26 cellular contexts compared by ENCODE assay signal in genomic region chr9:108861464-108861863, GRCh38. TPM values are rescaled to one million over a fixed set of nuclear protein-coding genes. Genes with fewer than 3 reads are reported as not detected.
"Had no signal": no experiment of that assay in that cellular context is flagged by ENCODE, and none has a peak within 500 bp of the region (broad histone marks: within the 10 kb centered on the region; RNA-seq: fewer than 3 reads in every experiment).

No MANE protein-coding gene starts in this region.

- H3K4me1 Mint-ChIP-seq: activated naive CD4-positive, alpha-beta T cell treated with anti-CD3 and anti-CD28 coated beads, Interleukin-2, amount 50 U/mL, for 24 hours; IgD-negative memory B cell; WTC11 had no signal

- ATAC-seq: activated CD8-positive, alpha-beta memory T cell treated with anti-CD3 and anti-CD28 coated beads, Interleukin-2, amount 10 ng/mL, durations not matched to agents 7 days and 5 days; PC-3; T-helper 17 cell; WTC11 had no signal

- H3K27ac Mint-ChIP-seq: activated CD8-positive, alpha-beta memory T cell treated with anti-CD3 and anti-CD28 coated beads, Interleukin-2, amount 10 ng/mL, durations not matched to agents 7 days and 5 days; activated naive CD4-positive, alpha-beta T cell treated with anti-CD3 and anti-CD28 coated beads, Interleukin-2, amount 50 U/mL, for 24 hours; activated T-cell treated with anti-CD3 and anti-CD28 coated beads, Interleukin-2, amount 50 U/mL, for 24 hours; activated T-helper 1 cell treated with anti-CD3 and anti-CD28 coated beads, Interleukin-12 subunit alpha, Interleukin-12 subunit beta, Interleukin-2, Interleukin-4 antibody, amounts not matched to agents 30 ng/mL and 10 ng/mL and 1 ng/mL, durations not matched to agents 14 hours and 24 hours and 36 hours; IgD-negative memory B cell; T-helper 17 cell; WTC11 had no signal

- DNase-seq: activated CD4-positive, alpha-beta T cell treated with anti-CD3 and anti-CD28 coated beads for 48 hours; activated CD4-positive, alpha-beta T cell treated with anti-CD3 and anti-CD28 coated beads, Interleukin-2, amount 50 U/mL, for 48 hours; activated CD4-positive, CD25-positive, alpha-beta regulatory T cell treated with anti-CD3 and anti-CD28 coated beads, Interleukin-2, amount 50 U/mL, for 72 hours; activated CD8-positive, alpha-beta memory T cell treated with anti-CD3 and anti-CD28 coated beads, Interleukin-2, amount 10 ng/mL, durations not matched to agents 7 days and 5 days; activated effector memory CD4-positive, alpha-beta T cell treated with Interleukin-2 at 50 U/mL for 16 hours; activated naive CD4-positive, alpha-beta T cell; activated T-cell treated with anti-CD3 and anti-CD28 coated beads, Interleukin-2, amount 50 U/mL, for 24 hours; aorta; caudate nucleus; KG1; NCI-H1048; NCI-H1694; NCI-H446 treated with DMSO at 0.1 percent for 48 hours; NCI-H524 treated with DMSO at 0.1 percent for 48 hours; NCI-H82; PC-3; SIG-M5; T-helper 17 cell; T-helper 9 cell had no signal

- H3K27me3 Mint-ChIP-seq: activated CD8-positive, alpha-beta memory T cell treated with anti-CD3 and anti-CD28 coated beads, Interleukin-2, amount 10 ng/mL, durations not matched to agents 7 days and 5 days; activated naive CD4-positive, alpha-beta T cell treated with anti-CD3 and anti-CD28 coated beads, Interleukin-2, amount 50 U/mL, for 24 hours; activated T-cell treated with anti-CD3 and anti-CD28 coated beads, Interleukin-2, amount 50 U/mL, for 24 hours; IgD-negative memory B cell; T-helper 17 cell had no signal

- H3K36me3 Mint-ChIP-seq: activated CD8-positive, alpha-beta memory T cell treated with anti-CD3 and anti-CD28 coated beads, Interleukin-2, amount 10 ng/mL, durations not matched to agents 7 days and 5 days; activated naive CD4-positive, alpha-beta T cell treated with anti-CD3 and anti-CD28 coated beads, Interleukin-2, amount 50 U/mL, for 24 hours; IgD-negative memory B cell; WTC11 had no signal

- H3K9me3 Mint-ChIP-seq: activated naive CD4-positive, alpha-beta T cell treated with anti-CD3 and anti-CD28 coated beads, Interleukin-2, amount 50 U/mL, for 24 hours; activated T-cell treated with anti-CD3 and anti-CD28 coated beads, Interleukin-2, amount 50 U/mL, for 24 hours; activated T-helper 1 cell treated with anti-CD3 and anti-CD28 coated beads, Interleukin-12 subunit alpha, Interleukin-12 subunit beta, Interleukin-2, Interleukin-4 antibody, amounts not matched to agents 30 ng/mL and 10 ng/mL and 1 ng/mL, durations not matched to agents 14 hours and 24 hours and 36 hours; WTC11 had no signal

- H3K4me3 Mint-ChIP-seq: activated CD8-positive, alpha-beta memory T cell treated with anti-CD3 and anti-CD28 coated beads, Interleukin-2, amount 10 ng/mL, durations not matched to agents 7 days and 5 days; activated naive CD4-positive, alpha-beta T cell treated with anti-CD3 and anti-CD28 coated beads, Interleukin-2, amount 50 U/mL, for 24 hours; activated T-cell treated with anti-CD3 and anti-CD28 coated beads, Interleukin-2, amount 50 U/mL, for 24 hours; activated T-helper 1 cell treated with anti-CD3 and anti-CD28 coated beads, Interleukin-12 subunit alpha, Interleukin-12 subunit beta, Interleukin-2, Interleukin-4 antibody, amounts not matched to agents 30 ng/mL and 10 ng/mL and 1 ng/mL, durations not matched to agents 14 hours and 24 hours and 36 hours; IgD-negative memory B cell; T-helper 17 cell; WTC11 had no signal

RNA-seq across cellular contexts. Expression of gene ACTL7A, which starts 0.6 kb away (rescaled TPM):
- total RNA-seq: activated CD8-positive, alpha-beta memory T cell treated with anti-CD3 and anti-CD28 coated beads, Interleukin-2, amount 10 ng/mL, durations not matched to agents 7 days and 5 days; activated T-helper 1 cell treated with anti-CD3 and anti-CD28 coated beads, Interleukin-12 subunit alpha, Interleukin-12 subunit beta, Interleukin-2, Interleukin-4 antibody, amounts not matched to agents 30 ng/mL and 10 ng/mL and 1 ng/mL, durations not matched to agents 14 hours and 24 hours and 36 hours; aorta; breast epithelium; LHCN-M2; M059J; PC-3; T-helper 17 cell; WTC11 had no signal

RNA-seq across cellular contexts. Expression of gene ACTL7B, which starts 5.7 kb away (rescaled TPM):
- total RNA-seq: activated CD8-positive, alpha-beta memory T cell treated with anti-CD3 and anti-CD28 coated beads, Interleukin-2, amount 10 ng/mL, durations not matched to agents 7 days and 5 days; aorta; LHCN-M2; M059J; PC-3; WTC11 had no signal
